ENCODE assay signal across 23 cellular contexts in the genomic region with DNA sequence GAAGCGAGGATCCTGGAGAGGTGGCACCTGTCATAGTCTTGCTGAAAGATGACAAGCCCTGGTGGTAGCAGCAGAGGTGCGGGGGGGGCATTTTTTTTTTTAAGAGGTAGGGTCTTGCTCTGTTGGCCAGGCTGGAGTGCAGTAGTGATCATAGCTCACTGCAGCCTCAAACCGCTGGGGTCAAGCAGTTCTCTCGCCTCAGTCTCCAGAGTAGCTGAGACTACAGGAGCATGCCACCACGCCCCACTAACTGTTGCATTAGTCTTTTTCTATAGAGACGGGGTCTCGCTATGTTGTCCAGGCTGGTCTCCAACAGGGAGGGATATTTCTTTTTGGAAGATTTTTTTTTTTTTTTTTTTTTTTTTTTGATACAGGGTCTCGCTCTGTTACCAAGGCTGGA. TPM values are rescaled to one million over a fixed set of nuclear protein-coding genes. Genes with fewer than 3 reads are reported as not detected.
DNase-seq lines count a peak whose midpoint lies in the region; ATAC-seq, FAIRE-seq and TF ChIP-seq lines count a peak whose summit lies in the region.
"Had no signal": no experiment of that assay in that cellular context is flagged by ENCODE, and none has a peak within 500 bp of the region (broad histone marks: within the 10 kb centered on the region; RNA-seq: fewer than 3 reads in every experiment).

No MANE protein-coding gene starts in this region.

- no peak overlapping the region for H3K27ac Mint-ChIP-seq in activated CD4-positive, alpha-beta T cell treated with anti-CD3 and anti-CD28 coated beads, Interleukin-2, amount 10 ng/mL, durations not matched to agents 24 days and 14 days
- no peak overlapping the region for H3K27ac Mint-ChIP-seq in astrocyte (ENCODE audit: unreplicated experiment)
- no peak overlapping the region for H3K27ac Mint-ChIP-seq in neural progenitor cell

- DNase-seq in activated CD4-positive, alpha-beta T cell treated with anti-CD3 and anti-CD28 coated beads, Interleukin-2, amount 10 ng/mL, durations not matched to agents 24 days and 14 days, result no peak
- no peak for DNase-seq in activated CD4-positive, alpha-beta T cell treated with anti-CD3 and anti-CD28 coated beads, Interleukin-2, amount 50 U/mL, for 48 hours
- no peak for DNase-seq in HepG2 (ENCODE audit: low spot score)
- no peak for DNase-seq in right lobe of liver
- DNase-seq in astrocyte (ENCODE audit: low read depth), result no peak
- DNase-seq in neural progenitor cell (ENCODE audit: low spot score), result no peak
- no peak for DNase-seq in Kasumi-1 (lab: John Stamatoyannopoulos, UW)
- DNase-seq in G401 (ENCODE audit: low spot score), result no peak
- DNase-seq: COR-L47, DMS 273 treated with DMSO at 0.1 percent for 48 hours, GDM1, KG1, NCI-H1417 treated with DMSO at 0.1 percent for 48 hours, NCI-H187 treated with DMSO at 0.1 percent for 48 hours, NCI-H226, NCI-H524, NCI-H82, OCI-M1, Right ventricle myocardium superior had no signal

- in situ Hi-C loops in HepG2 (cut with HindIII; ENCODE audit: extremely low pct_ligation_motif_present, low pct_unique_long_range_greater_than_20kb) (no loop called here), G401 (cut with HindIII; ENCODE audit: low sequenced_read_pairs) (no loop called here)

- peaks cover 41% of the 10 kb centered on the region for H3K4me1 Mint-ChIP-seq in activated CD4-positive, alpha-beta T cell treated with anti-CD3 and anti-CD28 coated beads, Interleukin-2, amount 10 ng/mL, durations not matched to agents 24 days and 14 days
- peaks cover 24% of the 10 kb centered on the region for H3K4me1 Mint-ChIP-seq in astrocyte (ENCODE audit: low read depth, unreplicated experiment)
- H3K4me1 Mint-ChIP-seq in neural progenitor cell, result peaks cover 19% of the 10 kb centered on the region

- CTCF ChIA-PET in HepG2 (lab: Yijun Ruan, JAX; ENCODE audit: low intra/inter-chr PET ratio, low total read pairs), result no interaction called here

- no peak for TF ChIP-seq EP300 in HepG2 (IDR thresholded peaks at IDR 0.05; ENCODE audit: low read depth in 2 of 2, low read length in 2 of 2)
- TF ChIP-seq EP300 in HepG2 (CRISPR knock-in tag; IDR thresholded peaks at IDR 0.05; ENCODE audit: borderline replicate concordance), result no peak

- no peak overlapping the region for H3K27ac ChIP-seq in HepG2 (ENCODE audit: extremely low read length, insufficient read depth, low read length)
- no peak overlapping the region for H3K27ac ChIP-seq in right lobe of liver
- no peak overlapping the region for H3K27ac ChIP-seq in astrocyte (ENCODE audit: low read depth, low read length)
- H3K27ac ChIP-seq in neural progenitor cell, result no peak overlapping the region

- peaks cover 19% of the 10 kb centered on the region for H3K79me2 ChIP-seq in HepG2 (ENCODE audit: insufficient read depth, low read length)
- peaks cover 35% of the 10 kb centered on the region for H3K79me2 ChIP-seq in astrocyte (ENCODE audit: insufficient read depth, low read length)
- peaks cover 24% of the 10 kb centered on the region for H3K79me2 ChIP-seq in neural progenitor cell (ENCODE audit: low read depth)

- H3K4me2 ChIP-seq in HepG2 (ENCODE audit: low read depth, low read length) (no peak overlapping the region), astrocyte (ENCODE audit: low read length) (no peak overlapping the region), neural progenitor cell (no peak overlapping the region)

- H4K20me1 ChIP-seq in HepG2 (ENCODE audit: insufficient read depth, low read length) (no peaks in the 10 kb centered on the region; the same call in 1 of the 2 replicates), astrocyte (ENCODE audit: insufficient read depth, low read length) (no peaks in the 10 kb centered on the region), neural progenitor cell (ENCODE audit: low read depth) (no peaks in the 10 kb centered on the region)

- POLR2A ChIA-PET in HepG2 (lab: Yijun Ruan, JAX), result interaction anchor here (2.2 kb wide), 1 partner anchor 58 kb away, joined by 8 read pairs; the partner anchor contains the start of gene NUCB1

- H3K9me3 Mint-ChIP-seq in activated CD4-positive, alpha-beta T cell treated with anti-CD3 and anti-CD28 coated beads, Interleukin-2, amount 10 ng/mL, durations not matched to agents 24 days and 14 days, result no peaks in the 10 kb centered on the region
- H3K9me3 Mint-ChIP-seq in astrocyte (ENCODE audit: unreplicated experiment), result no peaks in the 10 kb centered on the region
- H3K9me3 Mint-ChIP-seq in neural progenitor cell, result no peaks in the 10 kb centered on the region

- TF ChIP-seq POLR2A in HepG2 (IDR thresholded peaks at IDR 0.05; ENCODE audit: insufficient read depth in 1 of 2, low read depth in 2 of 2, low read length in 2 of 2) (no peak), right lobe of liver (IDR thresholded peaks at IDR 0.05) (no peak)

- intact Hi-C loops in activated CD4-positive, alpha-beta T cell treated with anti-CD3 and anti-CD28 coated beads, Interleukin-2, amount 10 ng/mL, durations not matched to agents 24 days and 14 days (cut with micrococcal nuclease), result no loop called here
- intact Hi-C loops in HepG2 (cut with micrococcal nuclease; ENCODE audit: unreplicated experiment), result no loop called here
- intact Hi-C loops in right lobe of liver (cut with DNase I), result no loop called here

- TF ChIP-seq CTCF in HepG2 (CRISPR knock-in tag; IDR thresholded peaks at IDR 0.05) (no peak), right lobe of liver (IDR thresholded peaks at IDR 0.05) (no peak), astrocyte (IDR thresholded peaks at IDR 0.05; ENCODE audit: insufficient read depth, low read depth, low read length) (no peak), neural progenitor cell (IDR thresholded peaks at IDR 0.05) (no peak)

- BruUV-seq in HepG2 (replicated peaks; lab: Mats Ljungman, UMichigan), result no TSS peak

- H3K27me3 ChIP-seq in HepG2 (ENCODE audit: control insufficient read depth in 1 of 2, insufficient read depth in 2 of 2, low read length in 2 of 2) (no peaks in the 10 kb centered on the region; a peak in 1 of 5 replicates), right lobe of liver (no peaks in the 10 kb centered on the region), astrocyte (ENCODE audit: insufficient read depth, low read length) (no peaks in the 10 kb centered on the region), neural progenitor cell (no peaks in the 10 kb centered on the region)

- TF ChIP-seq RAD21 in HepG2 (CRISPR knock-in tag; IDR thresholded peaks at IDR 0.05), result no peak

- H2AFZ ChIP-seq in HepG2 (ENCODE audit: low read length) (no peak overlapping the region), astrocyte (ENCODE audit: low read depth, low read length) (no peak overlapping the region), neural progenitor cell (replicated peaks) (no peak overlapping the region)

- 96% methylated on average over 6 of the region's 8 CpGs for WGBS in HepG2 (ENCODE audit: low lambda C conversion rate)
- WGBS in right lobe of liver (ENCODE audit: insufficient coverage, low coverage, low lambda C conversion rate, missing lambda C conversion rate), result 50% methylated on average over 1 of the region's 8 CpGs

- ATAC-seq in HepG2, result no peak
- ATAC-seq in right lobe of liver, result no peak
- ATAC-seq: HCT116 had no signal

- H3F3A ChIP-seq in neural progenitor cell (ENCODE audit: low read depth), result peaks cover 26% of the 10 kb centered on the region

- peaks cover 82% of the 10 kb centered on the region for H3K4me1 ChIP-seq in HepG2 (ENCODE audit: insufficient read depth, low read length)
- H3K4me1 ChIP-seq in right lobe of liver, result peaks cover 0 to 21% (median 0%) of the 10 kb centered on the region in 4 donors
- H3K4me1 ChIP-seq in astrocyte (ENCODE audit: insufficient read depth, low read length), result peaks cover 20% of the 10 kb centered on the region
- peaks cover 8% of the 10 kb centered on the region for H3K4me1 ChIP-seq in neural progenitor cell

- H3K36me3 Mint-ChIP-seq in activated CD4-positive, alpha-beta T cell treated with anti-CD3 and anti-CD28 coated beads, Interleukin-2, amount 10 ng/mL, durations not matched to agents 24 days and 14 days (ENCODE audit: low read depth), result peaks cover 49% of the 10 kb centered on the region
- peaks cover 17% of the 10 kb centered on the region for H3K36me3 Mint-ChIP-seq in astrocyte (ENCODE audit: low read depth, unreplicated experiment)
- H3K36me3 Mint-ChIP-seq in neural progenitor cell, result peaks cover 9% of the 10 kb centered on the region

- H3K9ac ChIP-seq in HepG2 (ENCODE audit: insufficient read depth, low read depth, low read length) (no peak overlapping the region), astrocyte (ENCODE audit: low read length) (no peak overlapping the region), neural progenitor cell (no peak overlapping the region)

- no peaks in the 10 kb centered on the region for H3K9me3 ChIP-seq in HepG2 (ENCODE audit: low read length)
- H3K9me3 ChIP-seq in right lobe of liver, result no peaks in the 10 kb centered on the region
- H3K9me3 ChIP-seq in astrocyte (ENCODE audit: insufficient read depth, low read depth, low read length), result no peaks in the 10 kb centered on the region
- no peaks in the 10 kb centered on the region for H3K9me3 ChIP-seq in neural progenitor cell (ENCODE audit: low read depth)

- FAIRE-seq in HepG2 (lab: Jason Lieb, UNC) (no peak), astrocyte (lab: Jason Lieb, UNC) (no peak)
- FAIRE-seq: GM19239 had no signal

- peak overlapping the region; percentile 21 for H3K4me3 Mint-ChIP-seq in activated CD4-positive, alpha-beta T cell treated with anti-CD3 and anti-CD28 coated beads, Interleukin-2, amount 10 ng/mL, durations not matched to agents 24 days and 14 days
- H3K4me3 Mint-ChIP-seq in astrocyte (ENCODE audit: unreplicated experiment) (peak overlapping the region; percentile 27), neural progenitor cell (peak overlapping the region; percentile 52)
- H3K4me3 Mint-ChIP-seq: B cell had no signal

- no peaks in the 10 kb centered on the region for H3K27me3 Mint-ChIP-seq in activated CD4-positive, alpha-beta T cell treated with anti-CD3 and anti-CD28 coated beads, Interleukin-2, amount 10 ng/mL, durations not matched to agents 24 days and 14 days
- H3K27me3 Mint-ChIP-seq in astrocyte (ENCODE audit: low read depth, unreplicated experiment), result no peaks in the 10 kb centered on the region
- peaks cover 5% of the 10 kb centered on the region for H3K27me3 Mint-ChIP-seq in neural progenitor cell (ENCODE audit: insufficient read depth, low read depth)
- H3K27me3 Mint-ChIP-seq: B cell had no signal

- no peak overlapping the region for H3K4me3 ChIP-seq in HepG2 (replicated peaks in 1 of 3; ENCODE audit: insufficient read depth in 1 of 3, low read depth in 2 of 3, low read length in 3 of 3)
- H3K4me3 ChIP-seq in right lobe of liver, result no peak overlapping the region
- no peak overlapping the region for H3K4me3 ChIP-seq in astrocyte (ENCODE audit: insufficient read depth, low read depth, low read length)
- no peak overlapping the region for H3K4me3 ChIP-seq in neural progenitor cell

- H3K36me3 ChIP-seq in HepG2 (replicated peaks in 1 of 2; ENCODE audit: control insufficient read depth in 1 of 2, insufficient read depth in 2 of 2, low read length in 2 of 2), result peaks cover 2 to 3% of the 10 kb centered on the region in 2 experiments; a peak in 1 of 5 replicates
- no peaks in the 10 kb centered on the region for H3K36me3 ChIP-seq in right lobe of liver
- H3K36me3 ChIP-seq in astrocyte (ENCODE audit: insufficient read depth, low read length), result peaks cover 7% of the 10 kb centered on the region
- H3K36me3 ChIP-seq in neural progenitor cell, result peaks cover 3% of the 10 kb centered on the region

RNA-seq across cellular contexts. Expression of gene BAX, which starts 3.3 kb away (rescaled TPM):
- 257 and 298 TPM in 2 replicates for total RNA-seq in activated CD4-positive, alpha-beta T cell treated with anti-CD3 and anti-CD28 coated beads, Interleukin-2, amount 10 ng/mL, durations not matched to agents 24 days and 14 days
- total RNA-seq in HepG2 (2016; rRNA removed; fragmentation: Illumina TruSeq; extraction: Trizol) (167 and 176 TPM in 2 replicates), right lobe of liver (10 to 100 TPM; 15.9 to 54.1 (median 30.8) TPM), astrocyte (169 and 174 TPM in 2 replicates), neural progenitor cell (ENCODE audit: low replicate concordance) (35.8 and 79.2 TPM in 2 replicates)
- 230 and 246 TPM in 2 replicates for total RNA-seq in HepG2 (2016; cell fraction: cytosol; rRNA removed; fragmentation: Illumina TruSeq; extraction: Trizol; ENCODE audit: low read depth)
- total RNA-seq in HepG2 (2016; cell fraction: insoluble cytoplasmic fraction; rRNA removed; fragmentation: Illumina TruSeq; extraction: Trizol), result 165 and 193 TPM in 2 replicates
- 237 and 254 TPM in 2 replicates for total RNA-seq in HepG2 (2016; cell fraction: membrane; rRNA removed; fragmentation: Illumina TruSeq; extraction: Trizol)
- total RNA-seq in HepG2 (2016; cell fraction: nucleus; rRNA removed; fragmentation: Illumina TruSeq; extraction: Trizol), result 96.5 and 102 TPM in 2 replicates
- 139 and 164 TPM in 2 replicates for polyA plus RNA-seq in HepG2 (2011; rRNA removed)
- polyA plus RNA-seq in HepG2 (2011; cell fraction: cytosol; rRNA removed), result 118 and 159 TPM in 2 replicates
- polyA plus RNA-seq in HepG2 (2011; cell fraction: nucleus; rRNA removed), result 330 and 345 TPM in 2 replicates
- polyA plus RNA-seq in HepG2 (2012), result 158 and 165 TPM in 2 replicates
- polyA plus RNA-seq in HepG2 (2016; cell fraction: cytosol; fragmentation: Illumina TruSeq; extraction: Trizol; ENCODE audit: low read depth), result 324 and 380 TPM in 2 replicates
- 326 and 339 TPM in 2 replicates for polyA plus RNA-seq in HepG2 (2016; cell fraction: insoluble cytoplasmic fraction; fragmentation: Illumina TruSeq; extraction: Trizol; ENCODE audit: low read depth)
- polyA plus RNA-seq in HepG2 (2016; cell fraction: membrane; fragmentation: Illumina TruSeq; extraction: Trizol; ENCODE audit: low read depth), result 331 and 356 TPM in 2 replicates
- 298 and 326 TPM in 2 replicates for polyA plus RNA-seq in HepG2 (2016; cell fraction: nucleus; fragmentation: Illumina TruSeq; extraction: Trizol; ENCODE audit: insufficient read depth, low read depth)
- polyA minus RNA-seq in HepG2 (2011; rRNA and poly(A)+ RNA removed; ENCODE audit: low replicate concordance), result 81.2 and 143 TPM in 2 replicates
- 66.1 and 82.4 TPM in 2 replicates for polyA minus RNA-seq in HepG2 (2011; cell fraction: cytosol; rRNA and poly(A)+ RNA removed)
- polyA minus RNA-seq in HepG2 (2011; cell fraction: nucleus; rRNA and poly(A)+ RNA removed), result 85.3 and 90.1 TPM in 2 replicates
- total RNA-seq in G401 (2014; rRNA removed; shearing (Covaris generic)), result 160 and 177 TPM in 2 replicates

RNA-seq across cellular contexts. Expression of gene FTL, which starts 7.1 kb away (rescaled TPM):
- 696 and 697 TPM in 2 replicates for total RNA-seq in activated CD4-positive, alpha-beta T cell treated with anti-CD3 and anti-CD28 coated beads, Interleukin-2, amount 10 ng/mL, durations not matched to agents 24 days and 14 days
- total RNA-seq in HepG2 (2016; rRNA removed; fragmentation: Illumina TruSeq; extraction: Trizol) (3,909 and 8,800 TPM in 2 replicates), right lobe of liver (over 10,000 TPM in 3 of 6 experiments, 1,000 to 10,000 TPM in 3; 5,005 to 19,229 (median 10,447) TPM), astrocyte (3,402 and 4,020 TPM in 2 replicates), neural progenitor cell (ENCODE audit: low replicate concordance) (989 and 1,798 TPM in 2 replicates)
- 89,971 and 90,879 TPM in 2 replicates for total RNA-seq in HepG2 (2016; cell fraction: cytosol; rRNA removed; fragmentation: Illumina TruSeq; extraction: Trizol; ENCODE audit: low read depth)
- 3,851 and 8,859 TPM in 2 replicates for total RNA-seq in HepG2 (2016; cell fraction: insoluble cytoplasmic fraction; rRNA removed; fragmentation: Illumina TruSeq; extraction: Trizol)
- 51,578 and 56,338 TPM in 2 replicates for total RNA-seq in HepG2 (2016; cell fraction: membrane; rRNA removed; fragmentation: Illumina TruSeq; extraction: Trizol)
- 2,617 and 3,067 TPM in 2 replicates for total RNA-seq in HepG2 (2016; cell fraction: nucleus; rRNA removed; fragmentation: Illumina TruSeq; extraction: Trizol)
- 2,513 and 2,721 TPM in 2 replicates for polyA plus RNA-seq in HepG2 (2011; rRNA removed)
- 2,416 and 4,778 TPM in 2 replicates for polyA plus RNA-seq in HepG2 (2011; cell fraction: cytosol; rRNA removed)
- 1,286 and 1,341 TPM in 2 replicates for polyA plus RNA-seq in HepG2 (2011; cell fraction: nucleus; rRNA removed)
- 3,171 and 4,080 TPM in 2 replicates for polyA plus RNA-seq in HepG2 (2012)
- polyA plus RNA-seq in HepG2 (2016; cell fraction: cytosol; fragmentation: Illumina TruSeq; extraction: Trizol; ENCODE audit: low read depth), result 183,517 and 194,436 TPM in 2 replicates
- polyA plus RNA-seq in HepG2 (2016; cell fraction: insoluble cytoplasmic fraction; fragmentation: Illumina TruSeq; extraction: Trizol; ENCODE audit: low read depth), result 7,307 and 7,404 TPM in 2 replicates
- polyA plus RNA-seq in HepG2 (2016; cell fraction: membrane; fragmentation: Illumina TruSeq; extraction: Trizol; ENCODE audit: low read depth), result 88,210 and 91,472 TPM in 2 replicates
- 7,073 and 8,244 TPM in 2 replicates for polyA plus RNA-seq in HepG2 (2016; cell fraction: nucleus; fragmentation: Illumina TruSeq; extraction: Trizol; ENCODE audit: insufficient read depth, low read depth)
- polyA minus RNA-seq in HepG2 (2011; rRNA and poly(A)+ RNA removed; ENCODE audit: low replicate concordance), result 1,399 and 2,171 TPM in 2 replicates
- 634 and 932 TPM in 2 replicates for polyA minus RNA-seq in HepG2 (2011; cell fraction: cytosol; rRNA and poly(A)+ RNA removed)
- polyA minus RNA-seq in HepG2 (2011; cell fraction: nucleus; rRNA and poly(A)+ RNA removed), result 209 and 221 TPM in 2 replicates
- 4,146 and 4,408 TPM in 2 replicates for total RNA-seq in G401 (2014; rRNA removed; shearing (Covaris generic))

RNA-seq across cellular contexts. Expression of gene DHDH, which starts 24.5 kb away (rescaled TPM):
- 0.35 TPM in 1 of 2 replicates, not detected in the other for total RNA-seq in activated CD4-positive, alpha-beta T cell treated with anti-CD3 and anti-CD28 coated beads, Interleukin-2, amount 10 ng/mL, durations not matched to agents 24 days and 14 days
- 0.13 and 0.29 TPM in 2 replicates for total RNA-seq in HepG2 (2016; rRNA removed; fragmentation: Illumina TruSeq; extraction: Trizol)
- not detected in 2 replicates for total RNA-seq in HepG2 (2016; cell fraction: cytosol; rRNA removed; fragmentation: Illumina TruSeq; extraction: Trizol; ENCODE audit: low read depth)
- 0.30 TPM in 1 of 2 replicates, not detected in the other for total RNA-seq in HepG2 (2016; cell fraction: insoluble cytoplasmic fraction; rRNA removed; fragmentation: Illumina TruSeq; extraction: Trizol)
- not detected in 2 replicates for total RNA-seq in HepG2 (2016; cell fraction: membrane; rRNA removed; fragmentation: Illumina TruSeq; extraction: Trizol)
- total RNA-seq in HepG2 (2016; cell fraction: nucleus; rRNA removed; fragmentation: Illumina TruSeq; extraction: Trizol), result not detected in 2 replicates
- polyA plus RNA-seq in HepG2 (2011; rRNA removed), result 0.91 and 1.9 TPM in 2 replicates
- polyA plus RNA-seq in HepG2 (2011; cell fraction: cytosol; rRNA removed), result 1.8 and 2.5 TPM in 2 replicates
- 1.9 and 2.8 TPM in 2 replicates for polyA plus RNA-seq in HepG2 (2011; cell fraction: nucleus; rRNA removed)
- 1.0 and 3.6 TPM in 2 replicates for polyA plus RNA-seq in HepG2 (2012)
- polyA plus RNA-seq in HepG2 (2016; cell fraction: cytosol; fragmentation: Illumina TruSeq; extraction: Trizol; ENCODE audit: low read depth), result not detected in 2 replicates
- not detected in 2 replicates for polyA plus RNA-seq in HepG2 (2016; cell fraction: insoluble cytoplasmic fraction; fragmentation: Illumina TruSeq; extraction: Trizol; ENCODE audit: low read depth)
- not detected in 2 replicates for polyA plus RNA-seq in HepG2 (2016; cell fraction: membrane; fragmentation: Illumina TruSeq; extraction: Trizol; ENCODE audit: low read depth)
- not detected in 2 replicates for polyA plus RNA-seq in HepG2 (2016; cell fraction: nucleus; fragmentation: Illumina TruSeq; extraction: Trizol; ENCODE audit: insufficient read depth, low read depth)
- 0.37 and 0.50 TPM in 2 replicates for polyA minus RNA-seq in HepG2 (2011; rRNA and poly(A)+ RNA removed; ENCODE audit: low replicate concordance)
- polyA minus RNA-seq in HepG2 (2011; cell fraction: cytosol; rRNA and poly(A)+ RNA removed), result not detected in 2 replicates
- polyA minus RNA-seq in HepG2 (2011; cell fraction: nucleus; rRNA and poly(A)+ RNA removed), result 0.77 TPM in 1 of 2 replicates, not detected in the other
- total RNA-seq in right lobe of liver, result under 1 TPM in 1 of 6 experiments, not detected in 5; 0.29 TPM
- 0.45 TPM in 1 of 2 replicates, not detected in the other for total RNA-seq in astrocyte
- total RNA-seq in neural progenitor cell (ENCODE audit: low replicate concordance), result 1.6 TPM in 1 of 2 replicates, not detected in the other
- 3.0 and 4.2 TPM in 2 replicates for total RNA-seq in G401 (2014; rRNA removed; shearing (Covaris generic))
- total RNA-seq: A172, Right ventricle myocardium superior had no signal

RNA-seq across cellular contexts. Expression of gene GYS1, which starts 35.1 kb away (rescaled TPM):
- 73.8 and 77.8 TPM in 2 replicates for total RNA-seq in activated CD4-positive, alpha-beta T cell treated with anti-CD3 and anti-CD28 coated beads, Interleukin-2, amount 10 ng/mL, durations not matched to agents 24 days and 14 days
- total RNA-seq in HepG2 (2016; rRNA removed; fragmentation: Illumina TruSeq; extraction: Trizol) (16.4 and 18.4 TPM in 2 replicates), right lobe of liver (10 to 100 TPM in 2 of 6 experiments, 1 to 10 TPM in 4; 4.7 to 12.5 (median 8.9) TPM), astrocyte (86.0 and 86.8 TPM in 2 replicates), neural progenitor cell (ENCODE audit: low replicate concordance) (17.7 and 38.7 TPM in 2 replicates)
- 5.2 and 5.3 TPM in 2 replicates for total RNA-seq in HepG2 (2016; cell fraction: cytosol; rRNA removed; fragmentation: Illumina TruSeq; extraction: Trizol; ENCODE audit: low read depth)
- 13.3 and 20.4 TPM in 2 replicates for total RNA-seq in HepG2 (2016; cell fraction: insoluble cytoplasmic fraction; rRNA removed; fragmentation: Illumina TruSeq; extraction: Trizol)
- 4.9 and 5.1 TPM in 2 replicates for total RNA-seq in HepG2 (2016; cell fraction: membrane; rRNA removed; fragmentation: Illumina TruSeq; extraction: Trizol)
- total RNA-seq in HepG2 (2016; cell fraction: nucleus; rRNA removed; fragmentation: Illumina TruSeq; extraction: Trizol), result 17.7 and 22.5 TPM in 2 replicates
- polyA plus RNA-seq in HepG2 (2011; rRNA removed), result 34.3 and 42.1 TPM in 2 replicates
- polyA plus RNA-seq in HepG2 (2011; cell fraction: cytosol; rRNA removed), result 15.4 and 24.0 TPM in 2 replicates
- polyA plus RNA-seq in HepG2 (2011; cell fraction: nucleus; rRNA removed), result 43.8 and 62.9 TPM in 2 replicates
- 10.2 and 20.0 TPM in 2 replicates for polyA plus RNA-seq in HepG2 (2012)
- 1.1 and 1.4 TPM in 2 replicates for polyA plus RNA-seq in HepG2 (2016; cell fraction: cytosol; fragmentation: Illumina TruSeq; extraction: Trizol; ENCODE audit: low read depth)
- 10.8 and 15.0 TPM in 2 replicates for polyA plus RNA-seq in HepG2 (2016; cell fraction: insoluble cytoplasmic fraction; fragmentation: Illumina TruSeq; extraction: Trizol; ENCODE audit: low read depth)
- 2.9 and 3.5 TPM in 2 replicates for polyA plus RNA-seq in HepG2 (2016; cell fraction: membrane; fragmentation: Illumina TruSeq; extraction: Trizol; ENCODE audit: low read depth)
- 28.6 and 30.1 TPM in 2 replicates for polyA plus RNA-seq in HepG2 (2016; cell fraction: nucleus; fragmentation: Illumina TruSeq; extraction: Trizol; ENCODE audit: insufficient read depth, low read depth)
- 85.1 and 134 TPM in 2 replicates for polyA minus RNA-seq in HepG2 (2011; rRNA and poly(A)+ RNA removed; ENCODE audit: low replicate concordance)
- 22.2 and 28.2 TPM in 2 replicates for polyA minus RNA-seq in HepG2 (2011; cell fraction: cytosol; rRNA and poly(A)+ RNA removed)
- polyA minus RNA-seq in HepG2 (2011; cell fraction: nucleus; rRNA and poly(A)+ RNA removed), result 26.5 and 44.0 TPM in 2 replicates
- total RNA-seq in G401 (2014; rRNA removed; shearing (Covaris generic)), result 41.3 and 43.2 TPM in 2 replicates

RNA-seq across cellular contexts. Expression of gene RUVBL2, which starts 35.7 kb away (rescaled TPM):
- total RNA-seq in activated CD4-positive, alpha-beta T cell treated with anti-CD3 and anti-CD28 coated beads, Interleukin-2, amount 10 ng/mL, durations not matched to agents 24 days and 14 days, result 190 and 195 TPM in 2 replicates
- total RNA-seq in HepG2 (2016; rRNA removed; fragmentation: Illumina TruSeq; extraction: Trizol), result 108 and 122 TPM in 2 replicates
- total RNA-seq in HepG2 (2016; cell fraction: cytosol; rRNA removed; fragmentation: Illumina TruSeq; extraction: Trizol; ENCODE audit: low read depth), result 42.8 and 44.4 TPM in 2 replicates
- 98.2 and 127 TPM in 2 replicates for total RNA-seq in HepG2 (2016; cell fraction: insoluble cytoplasmic fraction; rRNA removed; fragmentation: Illumina TruSeq; extraction: Trizol)
- 53.1 and 56.0 TPM in 2 replicates for total RNA-seq in HepG2 (2016; cell fraction: membrane; rRNA removed; fragmentation: Illumina TruSeq; extraction: Trizol)
- total RNA-seq in HepG2 (2016; cell fraction: nucleus; rRNA removed; fragmentation: Illumina TruSeq; extraction: Trizol), result 57.1 and 62.8 TPM in 2 replicates
- 109 and 120 TPM in 2 replicates for polyA plus RNA-seq in HepG2 (2011; rRNA removed)
- 120 and 188 TPM in 2 replicates for polyA plus RNA-seq in HepG2 (2011; cell fraction: cytosol; rRNA removed)
- polyA plus RNA-seq in HepG2 (2011; cell fraction: nucleus; rRNA removed), result 169 and 241 TPM in 2 replicates
- polyA plus RNA-seq in HepG2 (2012), result 71.6 and 76.0 TPM in 2 replicates
- polyA plus RNA-seq in HepG2 (2016; cell fraction: cytosol; fragmentation: Illumina TruSeq; extraction: Trizol; ENCODE audit: low read depth), result 38.1 and 42.9 TPM in 2 replicates
- polyA plus RNA-seq in HepG2 (2016; cell fraction: insoluble cytoplasmic fraction; fragmentation: Illumina TruSeq; extraction: Trizol; ENCODE audit: low read depth), result 87.8 and 103 TPM in 2 replicates
- 44.0 and 49.8 TPM in 2 replicates for polyA plus RNA-seq in HepG2 (2016; cell fraction: membrane; fragmentation: Illumina TruSeq; extraction: Trizol; ENCODE audit: low read depth)
- 101 and 102 TPM in 2 replicates for polyA plus RNA-seq in HepG2 (2016; cell fraction: nucleus; fragmentation: Illumina TruSeq; extraction: Trizol; ENCODE audit: insufficient read depth, low read depth)
- polyA minus RNA-seq in HepG2 (2011; rRNA and poly(A)+ RNA removed; ENCODE audit: low replicate concordance), result 203 and 355 TPM in 2 replicates
- polyA minus RNA-seq in HepG2 (2011; cell fraction: cytosol; rRNA and poly(A)+ RNA removed), result 65.7 and 86.3 TPM in 2 replicates
- polyA minus RNA-seq in HepG2 (2011; cell fraction: nucleus; rRNA and poly(A)+ RNA removed), result 47.3 and 59.2 TPM in 2 replicates
- 10 to 100 TPM; 22.8 to 66.7 (median 32.3) TPM for total RNA-seq in right lobe of liver
- total RNA-seq in astrocyte, result 105 and 106 TPM in 2 replicates
- 67.0 and 157 TPM in 2 replicates for total RNA-seq in neural progenitor cell (ENCODE audit: low replicate concordance)
- total RNA-seq in G401 (2014; rRNA removed; shearing (Covaris generic)), result 426 and 535 TPM in 2 replicates
